ENCODE assay signal across 31 cellular contexts in the genomic region with DNA sequence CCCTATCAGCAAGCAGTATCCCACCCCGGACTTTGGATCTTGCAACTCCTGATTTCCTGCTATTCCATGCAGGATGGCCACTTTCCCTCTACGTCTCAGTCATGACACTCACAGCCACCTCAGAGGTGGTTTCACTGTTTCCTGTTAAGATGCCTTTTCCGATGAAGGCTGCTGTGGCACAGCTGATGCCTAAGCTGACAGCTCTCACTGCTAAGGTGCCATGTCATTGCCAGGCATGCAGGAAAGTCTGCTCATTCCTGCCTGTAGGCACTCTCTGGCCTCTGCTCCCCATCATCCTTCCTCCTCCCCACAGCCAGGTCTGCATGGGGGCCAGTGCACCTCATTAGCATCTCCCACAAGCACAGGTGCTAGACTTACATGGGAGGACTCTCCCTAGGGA.
"Had no signal": no experiment of that assay in that cellular context is flagged by ENCODE, and none has a peak within 500 bp of the region (broad histone marks: within the 10 kb centered on the region; RNA-seq: fewer than 3 reads in every experiment).

No MANE protein-coding gene starts in this region.

- H3K27ac ChIP-seq: adrenal gland, body of pancreas, cardiac muscle cell, colonic mucosa, epithelial cell of prostate, esophagus squamous epithelium, gastroesophageal sphincter, heart right ventricle, WERI-Rb-1 had no signal

- DNase-seq: activated B cell treated with CpG ODN at 0.5 μM for 24 hours; activated CD4-positive, alpha-beta memory T cell treated with anti-CD3 and anti-CD28 coated beads for 36 hours; activated CD4-positive, alpha-beta T cell treated with anti-CD3 and anti-CD28 coated beads for 36 hours; activated CD4-positive, alpha-beta T cell treated with anti-CD3 and anti-CD28 coated beads, Interleukin-2, amount 10 ng/mL, durations not matched to agents 24 days and 14 days; activated CD4-positive, CD25-positive, alpha-beta regulatory T cell treated with anti-CD3 and anti-CD28 coated beads, Interleukin-2, amount 50 U/mL, for 72 hours; activated CD8-positive, alpha-beta memory T cell treated with anti-CD3 and anti-CD28 coated beads, Interleukin-2, amount 10 ng/mL, durations not matched to agents 7 days and 5 days; activated CD8-positive, alpha-beta memory T cell treated with anti-CD3 and anti-CD28 coated beads, Interleukin-2, amount 50 U/mL, for 4 hours; activated CD8-positive, alpha-beta T cell treated with anti-CD3 and anti-CD28 coated beads, Interleukin-2, amount 10 ng/mL, durations not matched to agents 7 days and 5 days; activated effector memory CD4-positive, alpha-beta T cell treated with anti-CD3 and anti-CD28 coated beads, Interleukin-2, amount 50 U/mL, for 16 hours; activated naive CD4-positive, alpha-beta T cell treated with anti-CD3 and anti-CD28 coated beads for 36 hours; activated naive CD8-positive, alpha-beta T cell treated with anti-CD3 and anti-CD28 coated beads for 36 hours; activated naive CD8-positive, alpha-beta T cell treated with anti-CD3 and anti-CD28 coated beads, Interleukin-2, amount 50 U/mL, for 24 hours; activated T-cell treated with anti-CD3 and anti-CD28 coated beads, Interleukin-2, amount 50 U/mL, for 1 hour; activated T-cell treated with anti-CD3 and anti-CD28 coated beads, Interleukin-2, amount 50 U/mL, for 48 hours; adrenal gland; amygdala; aorta; body of pancreas; central memory CD4-positive, alpha-beta T cell; cerebellar nuclear complex; colonic mucosa; effector CD8-positive, alpha-beta T cell; esophagus squamous epithelium; foreskin melanocyte; heart right ventricle; T-helper 17 cell; T1000; WERI-Rb-1 had no signal

- H3K27me3 ChIP-seq: adrenal gland, body of pancreas, cardiac muscle cell, colonic mucosa, esophagus squamous epithelium, heart right ventricle had no signal

- ATAC-seq: activated CD4-positive, alpha-beta T cell treated with anti-CD3 and anti-CD28 coated beads for 36 hours; activated CD8-positive, alpha-beta memory T cell treated with anti-CD3 and anti-CD28 coated beads, Interleukin-2, amount 10 ng/mL, durations not matched to agents 7 days and 5 days; activated CD8-positive, alpha-beta T cell treated with anti-CD3 and anti-CD28 coated beads, Interleukin-2, amount 10 ng/mL, durations not matched to agents 7 days and 5 days; activated naive CD8-positive, alpha-beta T cell treated with anti-CD3 and anti-CD28 coated beads, Interleukin-2, amount 50 U/mL, for 24 hours; body of pancreas; gastroesophageal sphincter; heart right ventricle; T-helper 17 cell had no signal

- H3K4me1 ChIP-seq: adrenal gland, body of pancreas, colonic mucosa, esophagus squamous epithelium, gastroesophageal sphincter had no signal

- H3K4me3 ChIP-seq: adrenal gland, body of pancreas, cardiac muscle cell, colonic mucosa, esophagus squamous epithelium, gastroesophageal sphincter, heart right ventricle had no signal

- H3K9me3 ChIP-seq: adrenal gland, body of pancreas, colonic mucosa, esophagus squamous epithelium, gastroesophageal sphincter, heart right ventricle had no signal

- H3K36me3 ChIP-seq: adrenal gland, cardiac muscle cell, colonic mucosa, esophagus squamous epithelium, gastroesophageal sphincter, heart right ventricle, WERI-Rb-1 had no signal
